In the genomic region with DNA sequence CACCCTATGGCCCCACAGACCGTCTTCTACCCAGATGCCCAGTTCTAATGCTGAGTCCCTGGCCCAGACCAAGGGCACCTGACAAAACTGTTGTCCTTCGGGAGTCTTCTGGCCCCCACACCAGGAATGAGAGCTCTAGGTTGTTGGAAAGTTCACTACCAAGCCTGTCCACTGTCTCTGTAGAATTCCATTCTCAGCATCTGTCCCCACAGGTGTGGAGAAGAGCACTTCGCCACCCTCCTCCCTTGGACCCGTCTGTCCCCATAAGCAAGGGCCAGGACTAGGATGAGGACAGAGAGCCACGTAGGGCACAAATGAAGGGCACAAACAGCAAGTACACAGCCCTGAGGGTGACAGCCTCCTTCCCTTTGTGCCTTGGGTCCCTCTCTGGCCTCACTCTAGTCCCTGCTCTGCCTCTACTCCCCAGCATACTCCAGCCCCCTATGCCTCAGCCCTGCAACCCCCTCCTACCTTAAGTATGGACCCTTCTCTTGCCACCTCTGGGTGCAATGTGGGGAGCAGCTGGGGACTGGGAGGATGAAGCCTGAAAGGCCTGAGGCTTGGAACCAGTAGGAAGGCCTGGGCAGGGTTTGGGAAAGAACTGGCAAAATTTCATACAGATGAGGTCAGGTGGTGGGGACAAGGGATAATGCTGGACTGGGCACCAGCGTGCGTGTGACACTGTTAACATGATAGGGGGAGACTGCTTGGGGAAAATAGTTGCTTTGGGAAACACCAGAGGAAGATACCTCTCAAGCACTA, we compare ENCODE assay signal across 16 cellular contexts. TPM values are rescaled to one million over a fixed set of nuclear protein-coding genes. Genes with fewer than 3 reads are reported as not detected.
DNase-seq lines count a peak whose midpoint lies in the region; FAIRE-seq and TF ChIP-seq lines count a peak whose summit lies in the region.
"Had no signal": no experiment of that assay in that cellular context is flagged by ENCODE, and none has a peak within 500 bp of the region (broad histone marks: within the 10 kb centered on the region; RNA-seq: fewer than 3 reads in every experiment).

No MANE protein-coding gene starts in this region.

- DNase-seq in Calu3 (no peak), osteoblast (ENCODE audit: insufficient read length, low spot score, missing footprints) (peak; percentile 90), NCI-H146 (lab: John Stamatoyannopoulos, UW) (no peak), NCI-H446 (lab: John Stamatoyannopoulos, UW) (no peak), small intestine (no peak), H7 (no peak)
- DNase-seq: activated CD8-positive, alpha-beta memory T cell treated with anti-CD3 and anti-CD28 coated beads, Interleukin-2, amount 50 U/mL, for 4 hours; GF-D8; NCI-H524 treated with DMSO at 0.1 percent for 48 hours; sigmoid colon; SJCRH30; T1000 had no signal

- peak overlapping the region; percentile 45 for H3K27ac ChIP-seq in HUES64 (ENCODE audit: low read depth, low read length)
- H3K27ac ChIP-seq in iPS-20b (ENCODE audit: low read length): no peak overlapping the region
- no peak overlapping the region for H3K27ac ChIP-seq in osteoblast (ENCODE audit: low read depth, low read length)
- peak overlapping the region in 1 of 2 donors; percentile 36 for H3K27ac ChIP-seq in small intestine (ENCODE audit: low read depth in 1 of 2, low read length in 1 of 2)
- H3K27ac ChIP-seq: sigmoid colon, SJCRH30 had no signal

- no peaks in the 10 kb centered on the region for H3K9me3 Mint-ChIP-seq in Calu3 (ENCODE audit: low read depth, unreplicated experiment)
- H3K9me3 Mint-ChIP-seq: memory B cell had no signal

- H2AFZ ChIP-seq in osteoblast (ENCODE audit: low read length): no peak overlapping the region

- H3K27ac Mint-ChIP-seq in Calu3 (ENCODE audit: unreplicated experiment): no peak overlapping the region
- H3K27ac Mint-ChIP-seq: memory B cell had no signal

- peaks cover 16% of the 10 kb centered on the region for H3K27me3 Mint-ChIP-seq in Calu3 (ENCODE audit: unreplicated experiment)

- no peak overlapping the region for H3K4me2 ChIP-seq in osteoblast (ENCODE audit: insufficient read depth, low read length)

- peaks cover 12% of the 10 kb centered on the region for H3K36me3 Mint-ChIP-seq in Calu3 (ENCODE audit: insufficient read depth, unreplicated experiment)
- H3K36me3 Mint-ChIP-seq: memory B cell had no signal

- peaks cover 18% of the 10 kb centered on the region for H3K4me1 ChIP-seq in HUES64 (ENCODE audit: insufficient read depth, low read length)
- H3K4me1 ChIP-seq in iPS-20b (ENCODE audit: insufficient read depth, low read length): peaks cover 18% of the 10 kb centered on the region; the same call in 1 of the 2 replicates
- H3K4me1 ChIP-seq in osteoblast (ENCODE audit: insufficient read depth, low read length): peaks cover 2% of the 10 kb centered on the region
- peaks cover 0 to 1% of the 10 kb centered on the region in 2 donors for H3K4me1 ChIP-seq in small intestine (ENCODE audit: control insufficient read depth in 2 of 2, insufficient read depth in 1 of 2, low read depth in 1 of 2, low read length in 1 of 2)

- no peaks in the 10 kb centered on the region for H3K4me1 Mint-ChIP-seq in Calu3 (ENCODE audit: low read depth, unreplicated experiment)

- H4K20me1 ChIP-seq in osteoblast (ENCODE audit: insufficient read depth, low read length): no peaks in the 10 kb centered on the region

- H3K4me3 Mint-ChIP-seq in Calu3 (ENCODE audit: low read depth, unreplicated experiment): peak overlapping the region; percentile 50
- H3K4me3 Mint-ChIP-seq: memory B cell had no signal

- no peak for FAIRE-seq in small intestine (lab: Jason Lieb, UNC)
- FAIRE-seq: GM12892 had no signal

- 84% methylated on average over 7 of the region's 7 CpGs for WGBS in HUES64
- 47 to 78% (median 61%) methylated on average over 7 of the region's 7 CpGs for WGBS in small intestine, 3 donors

- H3K79me2 ChIP-seq in osteoblast (ENCODE audit: insufficient read depth, low read length): no peaks in the 10 kb centered on the region

- TF ChIP-seq CTCF in Calu3 (IDR thresholded peaks at IDR 0.05; ENCODE audit: unreplicated experiment) (no peak), osteoblast (IDR thresholded peaks at IDR 0.05; ENCODE audit: extremely low read depth, low read depth, low read length) (no peak)

- H3K4me3 ChIP-seq in HUES64 (ENCODE audit: low read length): peak overlapping the region; percentile 48
- peak overlapping the region; percentile 77; the same call in 1 of the 2 replicates for H3K4me3 ChIP-seq in iPS-20b (ENCODE audit: low read length)
- H3K4me3 ChIP-seq in osteoblast (ENCODE audit: insufficient read depth, low read length): no peak overlapping the region
- no peak overlapping the region for H3K4me3 ChIP-seq in small intestine (ENCODE audit: low read depth in 1 of 2, low read length in 2 of 2)
- H3K4me3 ChIP-seq in H7 (ENCODE audit: insufficient read depth, low read depth, low read length): no peak overlapping the region
- H3K4me3 ChIP-seq: sigmoid colon, SJCRH30 had no signal

- intact Hi-C loops in Calu3 (cut with micrococcal nuclease; ENCODE audit: unreplicated experiment): no loop called here

- peaks cover 26% of the 10 kb centered on the region for H3K27me3 ChIP-seq in HUES64 (ENCODE audit: insufficient read depth, low read length)
- H3K27me3 ChIP-seq in iPS-20b (ENCODE audit: insufficient read depth, low read length): peaks cover 28% of the 10 kb centered on the region
- H3K27me3 ChIP-seq in osteoblast (ENCODE audit: insufficient read depth, low read length): peaks cover 10% of the 10 kb centered on the region
- no peaks in the 10 kb centered on the region for H3K27me3 ChIP-seq in small intestine (ENCODE audit: control insufficient read depth in 2 of 2, insufficient read depth in 2 of 2, low read length in 2 of 2)
- peaks cover 25% of the 10 kb centered on the region for H3K27me3 ChIP-seq in H7 (ENCODE audit: control insufficient read depth, insufficient read depth, low read length)
- H3K27me3 ChIP-seq: SJCRH30 had no signal

- peak overlapping the region; percentile 64 for H3K9ac ChIP-seq in HUES64 (ENCODE audit: low read depth, low read length)
- peak overlapping the region; percentile 76; the same call in 1 of the 2 replicates for H3K9ac ChIP-seq in iPS-20b (ENCODE audit: low read depth, low read length)

- BruUV-seq in Calu3 (replicated peaks; lab: Mats Ljungman, UMichigan): no TSS peak

- H3K9me3 ChIP-seq in HUES64 (ENCODE audit: insufficient read depth, low read depth, low read length) (no peaks in the 10 kb centered on the region), iPS-20b (ENCODE audit: insufficient read depth, low read depth, low read length) (no peaks in the 10 kb centered on the region), osteoblast (ENCODE audit: low read depth, low read length) (no peaks in the 10 kb centered on the region), small intestine (ENCODE audit: control insufficient read depth, low read depth) (no peaks in the 10 kb centered on the region)
- H3K9me3 ChIP-seq: sigmoid colon, SJCRH30 had no signal

- H3K36me3 ChIP-seq in HUES64 (ENCODE audit: insufficient read depth, low read length) (0 out of 2 replicates have a peak, but pooled peaks cover 3% of the 10 kb centered on the region), iPS-20b (ENCODE audit: insufficient read depth, low read depth, low read length) (no peaks in the 10 kb centered on the region), osteoblast (ENCODE audit: insufficient read depth, low read length) (no peaks in the 10 kb centered on the region), small intestine (ENCODE audit: control insufficient read depth in 2 of 2, insufficient read depth in 2 of 2, low read length in 2 of 2) (no peaks in the 10 kb centered on the region), H7 (replicated peaks; ENCODE audit: control insufficient read depth, insufficient read depth, low read length) (no peaks in the 10 kb centered on the region; the same call in 1 of the 2 replicates)
- H3K36me3 ChIP-seq: sigmoid colon, SJCRH30 had no signal

- CTCF ChIA-PET in Calu3 (lab: Charles Lee): interaction anchor here (1.1 kb wide), 1 partner anchor 9 kb away, joined by 8 read pairs; the partner anchor contains the start of genes FASTKD5 and UBOX5

RNA-seq across cellular contexts. Expression of gene LZTS3, which starts 4.3 kb away (rescaled TPM):
- total RNA-seq in Calu3 (2022) (10.4 and 11.4 TPM in 2 replicates), osteoblast (2.4 and 3.6 TPM in 2 replicates)
- 7.1 TPM for polyA plus RNA-seq in HUES64 (2013, experiment 1 of 2)
- polyA plus RNA-seq in HUES64 (2013, experiment 2 of 2): 9.7 TPM
- 10 to 100 TPM in 1 of 3 donors, 1 to 10 TPM in 2; 7.3 to 19.9 (median 8.9) TPM for polyA plus RNA-seq in small intestine
- total RNA-seq in H7 (2014; rRNA removed; shearing (Covaris generic)): 10.2 and 11.0 TPM in 2 replicates

RNA-seq across cellular contexts. Expression of gene FASTKD5, which starts 9.3 kb away (rescaled TPM):
- total RNA-seq in Calu3 (2022): 13.3 and 13.9 TPM in 2 replicates
- polyA plus RNA-seq in HUES64 (2013, experiment 1 of 2): 16.4 TPM
- polyA plus RNA-seq in HUES64 (2013, experiment 2 of 2): 16.9 TPM
- total RNA-seq in osteoblast: 8.3 and 9.4 TPM in 2 replicates
- polyA plus RNA-seq in small intestine: 10 to 100 TPM; 11.3 to 13.7 (median 12.5) TPM
- total RNA-seq in H7 (2014; rRNA removed; shearing (Covaris generic)): 20.4 and 22.0 TPM in 2 replicates

RNA-seq across cellular contexts. Expression of gene UBOX5, which starts 9.3 kb away (rescaled TPM):
- total RNA-seq in Calu3 (2022) (3.3 and 4.3 TPM in 2 replicates), osteoblast (4.1 and 4.3 TPM in 2 replicates)
- polyA plus RNA-seq in HUES64 (2013, experiment 1 of 2): 4.5 TPM
- 5.1 TPM for polyA plus RNA-seq in HUES64 (2013, experiment 2 of 2)
- polyA plus RNA-seq in small intestine: 1 to 10 TPM; 4.0 to 4.6 (median 4.2) TPM
- 6.4 and 6.9 TPM in 2 replicates for total RNA-seq in H7 (2014; rRNA removed; shearing (Covaris generic))

RNA-seq across cellular contexts. Expression of gene DDRGK1, which starts 35.5 kb away (rescaled TPM):
- total RNA-seq in Calu3 (2022) (30.9 and 36.3 TPM in 2 replicates), osteoblast (25.9 and 26.8 TPM in 2 replicates)
- 32.8 TPM for polyA plus RNA-seq in HUES64 (2013, experiment 1 of 2)
- polyA plus RNA-seq in HUES64 (2013, experiment 2 of 2): 31.5 TPM
- polyA plus RNA-seq in small intestine: 10 to 100 TPM; 37.1 to 96.9 (median 55.1) TPM
- total RNA-seq in H7 (2014; rRNA removed; shearing (Covaris generic)): 38.5 and 46.5 TPM in 2 replicates

RNA-seq across cellular contexts. Expression of gene ITPA, which starts 40.3 kb away (rescaled TPM):
- total RNA-seq in Calu3 (2022) (42.5 and 53.4 TPM in 2 replicates), osteoblast (29.8 and 34.0 TPM in 2 replicates)
- 54.0 TPM for polyA plus RNA-seq in HUES64 (2013, experiment 1 of 2)
- polyA plus RNA-seq in HUES64 (2013, experiment 2 of 2): 49.3 TPM
- 10 to 100 TPM; 67.6 to 97.0 (median 71.8) TPM for polyA plus RNA-seq in small intestine
- total RNA-seq in H7 (2014; rRNA removed; shearing (Covaris generic)): 140 and 147 TPM in 2 replicates

Comparison
In these comparisons a context has a peak if more than half of its experiments do, and no peak if none do; other contexts are left out.
1. H3K4me3 ChIP-seq: peak in HUES64 (single experiment) and iPS-20b (single experiment); none in osteoblast (single experiment), small intestine (0 of 2) and H7 (single experiment).